Comparison of ENCODE assay signal across 27 cellular contexts in the genomic region with DNA sequence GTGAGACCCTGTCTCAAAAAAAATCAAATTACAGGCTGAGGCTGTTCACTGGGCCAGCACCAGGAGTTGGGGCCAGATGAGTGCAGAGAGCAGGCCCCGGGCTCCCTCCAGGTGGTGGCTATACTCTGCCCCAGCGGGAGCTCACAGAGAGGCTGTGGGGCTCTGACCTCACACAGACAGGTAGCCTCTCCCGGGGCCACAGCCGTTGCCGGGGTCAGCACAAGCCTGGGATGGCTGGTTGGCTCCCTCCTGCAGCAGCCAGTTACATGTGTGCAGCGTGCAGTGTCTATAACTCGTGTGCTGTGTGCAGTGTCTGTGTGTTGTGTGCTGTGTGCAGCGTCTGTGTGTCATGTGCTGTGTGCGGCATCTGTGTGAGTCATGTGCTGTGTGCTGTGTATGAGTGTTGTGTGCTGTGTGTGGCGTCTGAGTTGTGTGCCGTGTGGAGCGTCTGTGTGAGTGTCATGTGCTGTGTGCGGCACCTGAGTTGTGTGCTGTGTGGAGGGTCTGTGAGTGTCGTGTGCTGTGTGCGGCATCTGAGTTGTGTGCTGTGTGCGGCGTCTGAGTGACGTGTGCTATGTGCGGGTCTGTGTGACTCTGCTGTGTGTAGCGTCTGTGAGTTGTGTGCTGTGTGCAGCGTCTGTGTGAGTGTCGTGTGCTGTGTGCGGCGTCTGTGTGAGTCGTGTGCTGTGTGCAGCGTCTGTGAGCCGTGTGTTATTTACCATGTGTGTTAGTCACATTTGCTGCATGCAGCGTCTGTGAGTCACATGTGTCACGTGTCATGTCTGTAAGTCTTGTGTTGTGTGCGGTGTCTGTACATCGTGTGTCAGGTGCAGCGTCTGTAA. TPM values are rescaled to one million over a fixed set of nuclear protein-coding genes. Genes with fewer than 3 reads are reported as not detected.
A peak's percentile ranks its signal among the peaks of the same experiment; 100 is the strongest.
DNase-seq lines count a peak whose midpoint lies in the region; ATAC-seq, FAIRE-seq and TF ChIP-seq lines count a peak whose summit lies in the region.
"Had no signal": no experiment of that assay in that cellular context is flagged by ENCODE, and none has a peak within 500 bp of the region (broad histone marks: within the 10 kb centered on the region; RNA-seq: fewer than 3 reads in every experiment).

No MANE protein-coding gene starts in this region.

- peaks cover 5% of the 10 kb centered on the region in 2 donors for H3K36me3 Mint-ChIP-seq in activated T-cell treated with anti-CD3 and anti-CD28 coated beads, Interleukin-2, amount 50 U/mL, for 72 hours (ENCODE audit: insufficient read depth in 2 of 2)
- peaks cover 5% of the 10 kb centered on the region for H3K36me3 Mint-ChIP-seq in neural crest cell (ENCODE audit: low read depth)

- H3K79me2 ChIP-seq in mesendoderm (ENCODE audit: control insufficient read depth, insufficient read depth, low read length) = no peaks in the 10 kb centered on the region

- no peak overlapping the region for H2BK15ac ChIP-seq in mesendoderm (replicated peaks; ENCODE audit: low read depth)

- H2BK5ac ChIP-seq in mesendoderm (ENCODE audit: low read length) = no peak overlapping the region

- H3K4me1 ChIP-seq in mesendoderm (ENCODE audit: control insufficient read depth, low read depth, low read length) = no peaks in the 10 kb centered on the region

- no peak overlapping the region for H3K23ac ChIP-seq in mesendoderm (ENCODE audit: low read length)

- H3K56ac ChIP-seq in mesendoderm (ENCODE audit: low read length) = no peak overlapping the region

- no peak for TF ChIP-seq CTCF in bronchial epithelial cell (IDR thresholded peaks at IDR 0.05; ENCODE audit: insufficient read depth, low read length, severe bottlenecking)
- TF ChIP-seq CTCF in neural crest cell (conservative IDR thresholded peaks at IDR 0.05) = no peak

- no peak overlapping the region for H3K9ac ChIP-seq in mesendoderm (ENCODE audit: low read length)

- no peak overlapping the region for H3K4ac ChIP-seq in mesendoderm (ENCODE audit: low read depth, low read length)

- H2BK120ac ChIP-seq in mesendoderm (ENCODE audit: low read depth, low read length) = no peak overlapping the region

- H3K4me3 ChIP-seq in bronchial epithelial cell (ENCODE audit: low read depth, low read length) = no peak overlapping the region
- H3K4me3 ChIP-seq in mesendoderm (ENCODE audit: low read length) = no peak overlapping the region
- H3K4me3 ChIP-seq: ascending aorta, gastroesophageal sphincter, HAP-1, transverse colon had no signal

- no peak for ATAC-seq in activated T-cell treated with anti-CD3 and anti-CD28 coated beads, Interleukin-2, amount 50 U/mL, for 72 hours (replicated peaks in 1 of 2)
- ATAC-seq: gastroesophageal sphincter, left cardiac atrium had no signal

- no peak overlapping the region for H2AK5ac ChIP-seq in mesendoderm (ENCODE audit: low read length)

- H3K4me3 Mint-ChIP-seq in activated T-cell treated with anti-CD3 and anti-CD28 coated beads, Interleukin-2, amount 50 U/mL, for 72 hours = no peak overlapping the region
- no peak overlapping the region for H3K4me3 Mint-ChIP-seq in neural crest cell
- H3K4me3 Mint-ChIP-seq: activated CD4-positive, alpha-beta memory T cell treated with anti-CD3 and anti-CD28 coated beads for 36 hours had no signal

- no peak overlapping the region for H4K8ac ChIP-seq in mesendoderm (ENCODE audit: low read depth, low read length)

- H4K5ac ChIP-seq in mesendoderm (ENCODE audit: low read length) = no peak overlapping the region

- FAIRE-seq in bronchial epithelial cell (lab: Jason Lieb, UNC) = peak; percentile 97
- FAIRE-seq: A204.1, small intestine had no signal

- H3K36me3 ChIP-seq in bronchial epithelial cell (ENCODE audit: control insufficient read depth, insufficient read depth, low read length) (peaks cover 20% of the 10 kb centered on the region), mesendoderm (ENCODE audit: control insufficient read depth, insufficient read depth, low read length) (peaks cover 2% of the 10 kb centered on the region)

- DNase-seq in activated T-cell treated with anti-CD3 and anti-CD28 coated beads, Interleukin-2, amount 50 U/mL, for 72 hours = no peak
- DNase-seq in activated T-cell treated with anti-CD3 and anti-CD28 coated beads for 4 hours (no peak), G401 (ENCODE audit: low spot score) (peak; percentile 8), bronchial epithelial cell (ENCODE audit: low read depth) (no peak), neural crest cell (ENCODE audit: low read depth, low spot score) (no peak), occipital lobe (lab: John Stamatoyannopoulos, UW) (no peak), pons (ENCODE audit: low spot score) (no peak), mesendoderm (no peak)
- DNase-seq: activated CD4-positive, alpha-beta memory T cell treated with anti-CD3 and anti-CD28 coated beads for 36 hours; activated CD4-positive, CD25-positive, alpha-beta regulatory T cell treated with anti-CD3 and anti-CD28 coated beads, Interleukin-2, amount 50 U/mL, for 72 hours; caudate nucleus; cortex of kidney; DMS153; hippocampal formation; Karpas-422; left cardiac atrium; mammary epithelial cell; NCI-H1436; NCI-H446; nucleus accumbens; small intestine; stimulated activated CD4-positive, alpha-beta T cell treated with anti-CD3 and anti-CD28 coated beads, Interleukin-1b, Interleukin-23, amount 100 ng/mL, for 48 hours; transverse colon had no signal

- H3K27me3 ChIP-seq in bronchial epithelial cell (ENCODE audit: control insufficient read depth, insufficient read depth, low read length) (no peaks in the 10 kb centered on the region), mesendoderm (ENCODE audit: insufficient read depth, low read length, poor library complexity) (no peaks in the 10 kb centered on the region)
- H3K27me3 ChIP-seq: ascending aorta, gastroesophageal sphincter, transverse colon had no signal

- no peak overlapping the region for H3K27ac ChIP-seq in mesendoderm (ENCODE audit: low read depth, low read length)
- H3K27ac ChIP-seq: ascending aorta, gastroesophageal sphincter, transverse colon had no signal

- H3K4me2 ChIP-seq in mesendoderm (ENCODE audit: low read length) = no peak overlapping the region

- H3K4me1 Mint-ChIP-seq in activated T-cell treated with anti-CD3 and anti-CD28 coated beads, Interleukin-2, amount 50 U/mL, for 72 hours (ENCODE audit: low read depth) = peaks cover 20% of the 10 kb centered on the region
- peaks cover 12% of the 10 kb centered on the region for H3K4me1 Mint-ChIP-seq in neural crest cell

- H3K27ac Mint-ChIP-seq in activated T-cell treated with anti-CD3 and anti-CD28 coated beads, Interleukin-2, amount 50 U/mL, for 72 hours = peak overlapping the region; percentile 21
- H3K27ac Mint-ChIP-seq in neural crest cell (ENCODE audit: unreplicated experiment) = peak overlapping the region; percentile 3
- H3K27ac Mint-ChIP-seq: activated CD4-positive, alpha-beta memory T cell treated with anti-CD3 and anti-CD28 coated beads for 36 hours had no signal

- in situ Hi-C loops in G401 (cut with HindIII; ENCODE audit: low sequenced_read_pairs) = no loop called here

- WGBS in mesendoderm (ENCODE audit: extremely low coverage, insufficient coverage, low lambda C conversion rate) = no CpG with 5 or more reads among the region's 32 CpGs

- no peaks in the 10 kb centered on the region for H3K27me3 Mint-ChIP-seq in activated T-cell treated with anti-CD3 and anti-CD28 coated beads, Interleukin-2, amount 50 U/mL, for 72 hours (ENCODE audit: low read depth)
- no peaks in the 10 kb centered on the region for H3K27me3 Mint-ChIP-seq in neural crest cell (ENCODE audit: low read depth)
- H3K27me3 Mint-ChIP-seq: activated CD4-positive, alpha-beta memory T cell treated with anti-CD3 and anti-CD28 coated beads for 36 hours had no signal

- H3K18ac ChIP-seq in mesendoderm (ENCODE audit: low read length) = no peak overlapping the region

- H3K79me1 ChIP-seq in mesendoderm (ENCODE audit: low read length) = peaks cover 2% of the 10 kb centered on the region

- H3K9me3 Mint-ChIP-seq in activated T-cell treated with anti-CD3 and anti-CD28 coated beads, Interleukin-2, amount 50 U/mL, for 72 hours = no peaks in the 10 kb centered on the region
- no peaks in the 10 kb centered on the region for H3K9me3 Mint-ChIP-seq in neural crest cell
- H3K9me3 Mint-ChIP-seq: activated CD4-positive, alpha-beta memory T cell treated with anti-CD3 and anti-CD28 coated beads for 36 hours had no signal

RNA-seq across cellular contexts. Expression of gene MAPK8IP3, which starts 20.9 kb away (rescaled TPM):
- total RNA-seq in activated T-cell treated with anti-CD3 and anti-CD28 coated beads, Interleukin-2, amount 50 U/mL, for 72 hours = 100 to 1,000 TPM in 1 of 2 donors, 10 to 100 TPM in 1; 92.7 to 118 TPM
- 20.6 and 27.7 TPM in 2 replicates for total RNA-seq in G401 (2014; rRNA removed; shearing (Covaris generic))
- total RNA-seq in bronchial epithelial cell (24.5 and 28.7 TPM in 2 replicates), neural crest cell (111 and 113 TPM in 2 replicates), occipital lobe (84.5 TPM)
- 16.1 TPM for polyA plus RNA-seq in mesendoderm (2013, experiment 1 of 2)
- polyA plus RNA-seq in mesendoderm (2013, experiment 2 of 2) = 14.7 TPM

RNA-seq across cellular contexts. Expression of gene NME3, which starts 44.5 kb away (rescaled TPM):
- 10 to 100 TPM; 55.0 to 56.1 TPM for total RNA-seq in activated T-cell treated with anti-CD3 and anti-CD28 coated beads, Interleukin-2, amount 50 U/mL, for 72 hours
- total RNA-seq in G401 (2014; rRNA removed; shearing (Covaris generic)) = 64.4 and 76.9 TPM in 2 replicates
- total RNA-seq in bronchial epithelial cell = 48.5 and 56.9 TPM in 2 replicates
- total RNA-seq in neural crest cell = 35.0 and 38.0 TPM in 2 replicates
- 26.2 TPM for total RNA-seq in occipital lobe
- polyA plus RNA-seq in mesendoderm (2013, experiment 1 of 2) = 31.1 TPM
- polyA plus RNA-seq in mesendoderm (2013, experiment 2 of 2) = 31.7 TPM

RNA-seq across cellular contexts. Expression of gene EME2, which starts 45.7 kb away (rescaled TPM):
- total RNA-seq in activated T-cell treated with anti-CD3 and anti-CD28 coated beads, Interleukin-2, amount 50 U/mL, for 72 hours = 10 to 100 TPM; 14.4 to 18.6 TPM
- total RNA-seq in G401 (2014; rRNA removed; shearing (Covaris generic)) = 10.4 and 10.6 TPM in 2 replicates
- total RNA-seq in bronchial epithelial cell (5.8 and 6.1 TPM in 2 replicates), neural crest cell (36.5 and 37.0 TPM in 2 replicates), occipital lobe (6.9 TPM)
- polyA plus RNA-seq in mesendoderm (2013, experiment 1 of 2) = 7.9 TPM
- polyA plus RNA-seq in mesendoderm (2013, experiment 2 of 2) = 8.2 TPM

RNA-seq across cellular contexts. Expression of gene MRPS34, which starts 46.1 kb away (rescaled TPM):
- total RNA-seq in activated T-cell treated with anti-CD3 and anti-CD28 coated beads, Interleukin-2, amount 50 U/mL, for 72 hours = 100 to 1,000 TPM in 1 of 2 donors, 10 to 100 TPM in 1; 86.0 to 123 TPM
- total RNA-seq in G401 (2014; rRNA removed; shearing (Covaris generic)) = 276 and 281 TPM in 2 replicates
- total RNA-seq in bronchial epithelial cell = 71.3 and 74.8 TPM in 2 replicates
- total RNA-seq in neural crest cell = 135 and 141 TPM in 2 replicates
- total RNA-seq in occipital lobe = 30.6 TPM
- polyA plus RNA-seq in mesendoderm (2013, experiment 1 of 2) = 242 TPM
- polyA plus RNA-seq in mesendoderm (2013, experiment 2 of 2) = 246 TPM

RNA-seq across cellular contexts. Expression of gene JPT2, which starts 48.8 kb away (rescaled TPM):
- total RNA-seq in activated T-cell treated with anti-CD3 and anti-CD28 coated beads, Interleukin-2, amount 50 U/mL, for 72 hours = 10 to 100 TPM; 54.1 to 62.7 TPM
- total RNA-seq in G401 (2014; rRNA removed; shearing (Covaris generic)) = 154 and 199 TPM in 2 replicates
- total RNA-seq in bronchial epithelial cell (55.0 and 59.2 TPM in 2 replicates), neural crest cell (247 and 261 TPM in 2 replicates), occipital lobe (28.5 TPM)
- polyA plus RNA-seq in mesendoderm (2013, experiment 1 of 2) = 167 TPM
- 168 TPM for polyA plus RNA-seq in mesendoderm (2013, experiment 2 of 2)
